In genomic region chr2:220687231-220687843, GRCh38 we compare ENCODE assay signal across 8 cellular contexts.
DNase-seq lines count a peak whose midpoint lies in the region; ATAC-seq and TF ChIP-seq lines count a peak whose summit lies in the region.

No MANE protein-coding gene starts in this region.

- TF ChIP-seq CTCF in AG10803 (conservative IDR thresholded peaks at IDR 0.05; ENCODE audit: low read length): peak; percentile 89
- TF ChIP-seq CTCF in fibroblast of lung (conservative IDR thresholded peaks at IDR 0.05 in 1 of 2, IDR thresholded peaks at IDR 0.05 in 1 of 2; ENCODE audit: low read depth in 1 of 2, low read length in 2 of 2): peak; percentile 85 to 86
- peak; percentile 83 to 85 (median 84) for TF ChIP-seq CTCF in nephron (IDR thresholded peaks at IDR 0.05; ENCODE audit: unreplicated experiment in 3 of 3)

- no peak overlapping the region for H3K4me3 ChIP-seq in AG10803 (ENCODE audit: low read length)
- no peak overlapping the region for H3K4me3 ChIP-seq in fibroblast of lung (replicated peaks in 1 of 4; ENCODE audit: control extremely low read depth in 1 of 4, insufficient read depth in 1 of 4, low read depth in 3 of 4, low read length in 4 of 4)

- H3K36me3 Mint-ChIP-seq in nephron (ENCODE audit: low read depth): no peaks in the 10 kb centered on the region

- H3K79me2 ChIP-seq in fibroblast of lung (ENCODE audit: control insufficient read depth, insufficient read depth, low read length): no peaks in the 10 kb centered on the region

- peak; percentile 75 for ATAC-seq in GM18870 (IDR thresholded peaks at IDR 0.05; ENCODE audit: unreplicated experiment)
- peak; percentile 70 for ATAC-seq in HG03108 (IDR thresholded peaks at IDR 0.05; ENCODE audit: unreplicated experiment)

- no peak overlapping the region for H3K9ac ChIP-seq in fibroblast of lung (ENCODE audit: insufficient read depth, low read length)

- H3K27me3 ChIP-seq in fibroblast of lung (ENCODE audit: control insufficient read depth, insufficient read depth, low read length): no peaks in the 10 kb centered on the region

- DNase-seq in AG10803 (ENCODE audit: low read depth) (peak; percentile 56), NCI-H82 (lab: John Stamatoyannopoulos, UW) (peak; percentile 77), activated T-cell treated with anti-CD3 and anti-CD28 coated beads for 48 hours (ENCODE audit: low read depth) (peak; percentile 29), fibroblast of lung (ENCODE audit: low read depth in 2 of 2) (peak; percentile 62 to 75)
- peak; percentile 16 to 63 (median 36) for DNase-seq in stimulated activated naive CD4-positive, alpha-beta T cell (lab: John Stamatoyannopoulos, UW)

- no peak overlapping the region for H2AFZ ChIP-seq in fibroblast of lung (ENCODE audit: low read length)

- H3K4me1 Mint-ChIP-seq in nephron: no peaks in the 10 kb centered on the region

- no peaks in the 10 kb centered on the region for H4K20me1 ChIP-seq in fibroblast of lung (ENCODE audit: control insufficient read depth, extremely low read depth, insufficient read depth, low read length)

- no peak overlapping the region for H3K4me3 Mint-ChIP-seq in nephron

- H3K9me3 Mint-ChIP-seq in nephron: peaks cover 4% of the 10 kb centered on the region

- H3K4me1 ChIP-seq in fibroblast of lung (ENCODE audit: control insufficient read depth, extremely low read depth, insufficient read depth, low read length): no peaks in the 10 kb centered on the region

- no peaks in the 10 kb centered on the region for H3K9me3 ChIP-seq in fibroblast of lung (ENCODE audit: control insufficient read depth, insufficient read depth, low read depth, low read length)

- no peak overlapping the region for H3K27ac Mint-ChIP-seq in nephron

- H3K4me2 ChIP-seq in fibroblast of lung (ENCODE audit: extremely low read depth, insufficient read depth, low read length): no peak overlapping the region

- peaks cover 10% of the 10 kb centered on the region for H3K27me3 Mint-ChIP-seq in nephron (ENCODE audit: low read depth)

- no peak overlapping the region for H3K27ac ChIP-seq in fibroblast of lung (ENCODE audit: insufficient read depth, low read length)

- H3K36me3 ChIP-seq in fibroblast of lung (ENCODE audit: control insufficient read depth, insufficient read depth, low read length): no peaks in the 10 kb centered on the region
